Comparison of ENCODE assay signal across 20 cellular contexts in genomic region chr2:31893093-31893492, GRCh38.
DNase-seq lines count a peak whose midpoint lies in the region; ATAC-seq and TF ChIP-seq lines count a peak whose summit lies in the region.
"Had no signal": no experiment of that assay in that cellular context is flagged by ENCODE, and none has a peak within 500 bp of the region (broad histone marks: within the 10 kb centered on the region; RNA-seq: fewer than 3 reads in every experiment).

No MANE protein-coding gene starts in this region.

- H3K4me3 ChIP-seq in H7 (ENCODE audit: insufficient read depth, low read depth, low read length) (no peak overlapping the region), osteoblast (ENCODE audit: insufficient read depth, low read length) (no peak overlapping the region)
- H3K4me3 ChIP-seq: heart left ventricle, SJSA1, smooth muscle cell had no signal

- H3K36me3 Mint-ChIP-seq in WTC11: peaks cover 21% of the 10 kb centered on the region
- peaks cover 10 to 30% of the 10 kb centered on the region in 2 donors for H3K36me3 Mint-ChIP-seq in activated naive CD4-positive, alpha-beta T cell treated with anti-CD3 and anti-CD28 coated beads, Interleukin-2, amount 50 U/mL, for 72 hours

- H3K4me2 ChIP-seq in osteoblast (ENCODE audit: insufficient read depth, low read length): no peak overlapping the region

- DNase-seq in H7: peak; percentile 4
- DNase-seq in MV-4-11 (lab: John Stamatoyannopoulos, UW): peak; percentile 91
- DNase-seq in WTC11 (ENCODE audit: low spot score): no peak
- DNase-seq in pons (ENCODE audit: low spot score): peak; percentile 26
- no peak for DNase-seq in activated naive CD4-positive, alpha-beta T cell treated with anti-CD3 and anti-CD28 coated beads, Interleukin-2, amount 50 U/mL, for 72 hours (ENCODE audit: low spot score in 2 of 2)
- no peak for DNase-seq in osteoblast (ENCODE audit: insufficient read length, low spot score, missing footprints)
- DNase-seq: activated CD4-positive, alpha-beta T cell treated with anti-CD3 and anti-CD28 coated beads for 48 hours; activated naive CD4-positive, alpha-beta T cell treated with anti-CD3 and anti-CD28 coated beads, Interleukin-2, amount 10 ng/mL, durations not matched to agents 7 days and 5 days; C1 segment of cervical spinal cord; heart left ventricle; islet precursor cell; mesenchymal stem cell; natural killer cell; NCI-H187; NCI-H446; stimulated activated CD4-positive, alpha-beta T cell treated with anti-CD3 and anti-CD28 coated beads, Interleukin-4, amount 100 ng/mL, for 4 hours; T-helper 9 cell had no signal

- H3K4me1 Mint-ChIP-seq in WTC11: peaks cover 45% of the 10 kb centered on the region

- ATAC-seq in WTC11: peak; percentile 70
- no peak for ATAC-seq in activated naive CD4-positive, alpha-beta T cell treated with anti-CD3 and anti-CD28 coated beads, Interleukin-2, amount 50 U/mL, for 72 hours
- no peak for ATAC-seq in HG03571 (IDR thresholded peaks at IDR 0.05; ENCODE audit: unreplicated experiment)
- ATAC-seq: heart left ventricle, natural killer cell had no signal

- CTCF ChIA-PET in WTC11 (lab: Charles Lee): no interaction called here

- POLR2A ChIA-PET in WTC11 (lab: Charles Lee): no interaction called here

- H3K79me2 ChIP-seq in osteoblast (ENCODE audit: insufficient read depth, low read length): peaks cover 17% of the 10 kb centered on the region

- H3K27ac Mint-ChIP-seq in WTC11: 0 out of 2 replicates have a peak overlapping the region, but pooled peaks have one; percentile 34
- H3K27ac Mint-ChIP-seq in activated naive CD4-positive, alpha-beta T cell treated with anti-CD3 and anti-CD28 coated beads, Interleukin-2, amount 50 U/mL, for 72 hours: no peak overlapping the region
- H3K27ac Mint-ChIP-seq: activated naive CD4-positive, alpha-beta T cell treated with anti-CD3 and anti-CD28 coated beads, Interleukin-2, amount 10 ng/mL, durations not matched to agents 7 days and 5 days; natural killer cell had no signal

- H4K20me1 ChIP-seq in osteoblast (ENCODE audit: insufficient read depth, low read length): no peaks in the 10 kb centered on the region

- H3K9me3 Mint-ChIP-seq in WTC11: peaks cover 17% of the 10 kb centered on the region
- H3K9me3 Mint-ChIP-seq in activated naive CD4-positive, alpha-beta T cell treated with anti-CD3 and anti-CD28 coated beads, Interleukin-2, amount 50 U/mL, for 72 hours: peaks cover 2 to 6% of the 10 kb centered on the region in 2 donors

- no peaks in the 10 kb centered on the region for H3K27me3 ChIP-seq in H7 (ENCODE audit: control insufficient read depth, insufficient read depth, low read length)
- H3K27me3 ChIP-seq in osteoblast (ENCODE audit: insufficient read depth, low read length): no peaks in the 10 kb centered on the region
- H3K27me3 ChIP-seq: heart left ventricle, SJSA1 had no signal

- H2AFZ ChIP-seq in osteoblast (ENCODE audit: low read length): no peak overlapping the region

- H3K4me1 ChIP-seq in osteoblast (ENCODE audit: insufficient read depth, low read length): no peaks in the 10 kb centered on the region
- H3K4me1 ChIP-seq: SJSA1 had no signal

- H3K27ac ChIP-seq in osteoblast (ENCODE audit: low read depth, low read length): no peak overlapping the region
- H3K27ac ChIP-seq: heart left ventricle, SJSA1 had no signal

- H3K36me3 ChIP-seq in H7 (replicated peaks; ENCODE audit: control insufficient read depth, insufficient read depth, low read length) (no peaks in the 10 kb centered on the region), osteoblast (ENCODE audit: insufficient read depth, low read length) (no peaks in the 10 kb centered on the region)

- peak overlapping the region; percentile 26 for H3K4me3 Mint-ChIP-seq in WTC11
- H3K4me3 Mint-ChIP-seq: activated naive CD4-positive, alpha-beta T cell treated with anti-CD3 and anti-CD28 coated beads, Interleukin-2, amount 10 ng/mL, durations not matched to agents 7 days and 5 days; natural killer cell had no signal

- H3K9me3 ChIP-seq in osteoblast (ENCODE audit: low read depth, low read length): no peaks in the 10 kb centered on the region
- H3K9me3 ChIP-seq: SJSA1 had no signal

- H3K27me3 Mint-ChIP-seq in WTC11 (ENCODE audit: low read depth): no peaks in the 10 kb centered on the region
- H3K27me3 Mint-ChIP-seq: activated naive CD4-positive, alpha-beta T cell treated with anti-CD3 and anti-CD28 coated beads, Interleukin-2, amount 10 ng/mL, durations not matched to agents 7 days and 5 days had no signal

- TF ChIP-seq CTCF in WTC11 (IDR thresholded peaks at IDR 0.05) (no peak), osteoblast (IDR thresholded peaks at IDR 0.05; ENCODE audit: extremely low read depth, low read depth, low read length) (no peak)

TF ChIP-seq in WTC11, 78 proteins besides CTCF, POLR2A, EP300 and RAD21:
- no peak for TF ChIP-seq ATF1 (CRISPR knock-in tag; IDR thresholded peaks at IDR 0.05)
- no peak for TF ChIP-seq ZSCAN18 (CRISPR knock-in tag; IDR thresholded peaks at IDR 0.05)
- no peak for TF ChIP-seq SP1 (CRISPR knock-in tag; conservative IDR thresholded peaks at IDR 0.05)
- no peak for TF ChIP-seq MAX (CRISPR knock-in tag; IDR thresholded peaks at IDR 0.05)

Comparison
In these comparisons a context has a peak if more than half of its experiments do, and no peak if none do; other contexts are left out.
1. DNase-seq: peak in H7 (single experiment), MV-4-11 (single experiment) and pons (single experiment); none in WTC11 (single experiment), activated naive CD4-positive, alpha-beta T cell treated with anti-CD3 and anti-CD28 coated beads, Interleukin-2, amount 50 U/mL, for 72 hours (0 of 2) and osteoblast (single experiment).